Comparison of ENCODE assay signal across 34 cellular contexts in the genomic region with DNA sequence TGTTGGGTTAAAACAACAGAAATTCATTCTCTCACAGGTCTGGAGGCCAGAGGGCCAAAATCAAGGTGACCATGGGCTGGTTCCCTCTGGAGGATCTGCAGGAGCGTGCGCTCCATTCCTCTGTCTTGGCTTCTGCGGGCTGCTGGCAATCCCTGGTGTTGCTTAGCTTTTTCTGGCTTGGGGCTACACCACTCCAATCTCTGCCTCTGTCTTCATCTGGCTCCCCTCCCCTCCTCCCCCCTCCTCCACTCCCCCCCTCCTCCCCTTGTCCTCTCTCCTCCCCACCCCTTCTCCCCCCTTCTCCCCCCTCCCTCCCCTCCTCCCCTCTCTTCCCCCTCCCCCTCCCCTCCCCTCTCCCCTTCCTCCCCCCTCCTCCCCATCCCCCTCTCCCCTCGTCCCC.
"Had no signal": no experiment of that assay in that cellular context is flagged by ENCODE, and none has a peak within 500 bp of the region (broad histone marks: within the 10 kb centered on the region; RNA-seq: fewer than 3 reads in every experiment).

No MANE protein-coding gene starts in this region.

- DNase-seq: activated B cell treated with CpG ODN at 0.5 μM for 24 hours; activated CD4-positive, alpha-beta memory T cell treated with anti-CD3 and anti-CD28 coated beads for 36 hours; activated CD4-positive, alpha-beta T cell treated with anti-CD3 and anti-CD28 coated beads for 4 hours; activated CD4-positive, alpha-beta T cell treated with anti-CD3 and anti-CD28 coated beads, Interleukin-2, amount 10 ng/mL, durations not matched to agents 24 days and 14 days; activated CD4-positive, alpha-beta T cell treated with anti-CD3 and anti-CD28 coated beads, Interleukin-2, amount 50 U/mL, for 1 hour; activated CD4-positive, alpha-beta T cell treated with anti-CD3 and anti-CD28 coated beads, Interleukin-2, amount 50 U/mL, for 4 hours; activated CD4-positive, CD25-positive, alpha-beta regulatory T cell treated with anti-CD3 and anti-CD28 coated beads, Interleukin-2, amount 50 U/mL, for 72 hours; activated CD8-positive, alpha-beta memory T cell treated with anti-CD3 and anti-CD28 coated beads, Interleukin-2, amount 50 U/mL, for 4 hours; activated CD8-positive, alpha-beta T cell treated with anti-CD3 and anti-CD28 coated beads for 36 hours; activated effector memory CD4-positive, alpha-beta T cell treated with anti-CD3 and anti-CD28 coated beads, Interleukin-2, amount 50 U/mL, for 16 hours; activated gamma-delta T cell treated with Interleukin-2 at 50 U/mL for 16 hours; activated naive CD4-positive, alpha-beta T cell; activated naive CD4-positive, alpha-beta T cell treated with anti-CD3 and anti-CD28 coated beads for 36 hours; activated naive CD4-positive, alpha-beta T cell treated with anti-CD3 and anti-CD28 coated beads, Interleukin-2, amount 50 U/mL, for 16 hours; activated naive CD8-positive, alpha-beta T cell treated with anti-CD3 and anti-CD28 coated beads for 36 hours; activated T-cell treated with anti-CD3 and anti-CD28 coated beads for 4 hours; activated T-cell treated with anti-CD3 and anti-CD28 coated beads, Interleukin-2, amount 50 U/mL, for 1 hour; activated T-cell treated with anti-CD3 and anti-CD28 coated beads, Interleukin-2, amount 50 U/mL, for 4 hours; activated T-cell treated with anti-CD3 and anti-CD28 coated beads, Interleukin-2, amount 50 U/mL, for 72 hours; adrenal gland; amniotic stem cell; aorta; body of pancreas; brain microvascular endothelial cell; central memory CD4-positive, alpha-beta T cell; T-helper 1 cell; T-helper 2 cell; T-helper 9 cell had no signal

- ATAC-seq: activated CD8-positive, alpha-beta T cell treated with anti-CD3 and anti-CD28 coated beads for 36 hours; activated naive CD4-positive, alpha-beta T cell treated with anti-CD3 and anti-CD28 coated beads, Interleukin-2, amount 50 U/mL, for 72 hours; activated T-cell treated with anti-CD3 and anti-CD28 coated beads, Interleukin-2, amount 50 U/mL, for 4 hours; activated T-cell treated with anti-CD3 and anti-CD28 coated beads, Interleukin-2, amount 50 U/mL, for 72 hours; activated T-helper 17 cell treated with anti-CD3 and anti-CD28 coated beads, Interleukin-2, amount 50 U/mL, for 72 hours; body of pancreas had no signal

- H3K27ac Mint-ChIP-seq: activated B cell treated with CpG ODN at 0.5 μM for 24 hours; activated CD4-positive, alpha-beta memory T cell treated with anti-CD3 and anti-CD28 coated beads for 36 hours; activated CD4-positive, alpha-beta T cell treated with anti-CD3 and anti-CD28 coated beads, Interleukin-2, amount 10 ng/mL, durations not matched to agents 24 days and 14 days; activated CD8-positive, alpha-beta T cell treated with anti-CD3 and anti-CD28 coated beads for 36 hours; activated naive CD4-positive, alpha-beta T cell treated with anti-CD3 and anti-CD28 coated beads for 36 hours; activated naive CD4-positive, alpha-beta T cell treated with anti-CD3 and anti-CD28 coated beads, Interleukin-2, amount 50 U/mL, for 72 hours; activated naive CD8-positive, alpha-beta T cell treated with anti-CD3 and anti-CD28 coated beads for 36 hours; activated T-cell treated with anti-CD3 and anti-CD28 coated beads, Interleukin-2, amount 50 U/mL, for 72 hours; activated T-helper 1 cell treated with anti-CD3 and anti-CD28 coated beads, Interleukin-12 subunit alpha, Interleukin-12 subunit beta, Interleukin-2, Interleukin-4 antibody, amounts not matched to agents 30 ng/mL and 10 ng/mL and 1 ng/mL, durations not matched to agents 14 hours and 24 hours and 36 hours; activated T-helper 17 cell treated with anti-CD3 and anti-CD28 coated beads, Interleukin-2, amount 50 U/mL, for 72 hours; T-helper 1 cell treated with Interleukin-12 subunit alpha and Interleukin-12 subunit beta and Interleukin-4 antibody, amounts not matched to agents 30 μg/mL and 1 μg/mL, for 36 hours; T-helper 2 cell treated with Interferon-gamma antibody and Interleukin-4, amounts not matched to agents 5 μg/mL and 100 μg/mL, for 36 hours had no signal

- H3K4me3 Mint-ChIP-seq: activated B cell treated with CpG ODN at 0.5 μM for 24 hours; activated CD4-positive, alpha-beta memory T cell treated with anti-CD3 and anti-CD28 coated beads for 36 hours; activated CD4-positive, alpha-beta T cell treated with anti-CD3 and anti-CD28 coated beads, Interleukin-2, amount 10 ng/mL, durations not matched to agents 24 days and 14 days; activated CD8-positive, alpha-beta T cell treated with anti-CD3 and anti-CD28 coated beads for 36 hours; activated naive CD4-positive, alpha-beta T cell treated with anti-CD3 and anti-CD28 coated beads for 36 hours; activated naive CD8-positive, alpha-beta T cell treated with anti-CD3 and anti-CD28 coated beads for 36 hours; activated T-cell treated with anti-CD3 and anti-CD28 coated beads, Interleukin-2, amount 50 U/mL, for 4 hours; activated T-cell treated with anti-CD3 and anti-CD28 coated beads, Interleukin-2, amount 50 U/mL, for 72 hours; activated T-helper 1 cell treated with anti-CD3 and anti-CD28 coated beads, Interleukin-12 subunit alpha, Interleukin-12 subunit beta, Interleukin-2, Interleukin-4 antibody, amounts not matched to agents 30 ng/mL and 10 ng/mL and 1 ng/mL, durations not matched to agents 14 hours and 24 hours and 36 hours; activated T-helper 17 cell treated with anti-CD3 and anti-CD28 coated beads, Interleukin-2, amount 50 U/mL, for 72 hours; T-helper 1 cell treated with Interleukin-12 subunit alpha and Interleukin-12 subunit beta and Interleukin-4 antibody, amounts not matched to agents 30 μg/mL and 1 μg/mL, for 36 hours; T-helper 2 cell treated with Interferon-gamma antibody and Interleukin-4, amounts not matched to agents 5 μg/mL and 100 μg/mL, for 36 hours had no signal

- H3K4me3 ChIP-seq: adrenal gland, body of pancreas, breast epithelium had no signal

- H3K9me3 Mint-ChIP-seq: activated B cell treated with CpG ODN at 0.5 μM for 24 hours; activated CD4-positive, alpha-beta memory T cell treated with anti-CD3 and anti-CD28 coated beads for 36 hours; activated CD4-positive, alpha-beta T cell treated with anti-CD3 and anti-CD28 coated beads, Interleukin-2, amount 10 ng/mL, durations not matched to agents 24 days and 14 days; activated naive CD4-positive, alpha-beta T cell treated with anti-CD3 and anti-CD28 coated beads for 36 hours; activated naive CD8-positive, alpha-beta T cell treated with anti-CD3 and anti-CD28 coated beads for 36 hours; activated T-cell treated with anti-CD3 and anti-CD28 coated beads, Interleukin-2, amount 50 U/mL, for 4 hours; activated T-helper 1 cell treated with anti-CD3 and anti-CD28 coated beads, Interleukin-12 subunit alpha, Interleukin-12 subunit beta, Interleukin-2, Interleukin-4 antibody, amounts not matched to agents 30 ng/mL and 10 ng/mL and 1 ng/mL, durations not matched to agents 14 hours and 24 hours and 36 hours; activated T-helper 17 cell treated with anti-CD3 and anti-CD28 coated beads, Interleukin-2, amount 50 U/mL, for 72 hours; T-helper 1 cell treated with Interleukin-12 subunit alpha and Interleukin-12 subunit beta and Interleukin-4 antibody, amounts not matched to agents 30 μg/mL and 1 μg/mL, for 36 hours; T-helper 2 cell treated with Interferon-gamma antibody and Interleukin-4, amounts not matched to agents 5 μg/mL and 100 μg/mL, for 36 hours had no signal

- H3K4me1 Mint-ChIP-seq: activated B cell treated with CpG ODN at 0.5 μM for 24 hours; activated CD4-positive, alpha-beta T cell treated with anti-CD3 and anti-CD28 coated beads, Interleukin-2, amount 10 ng/mL, durations not matched to agents 24 days and 14 days; activated naive CD8-positive, alpha-beta T cell treated with anti-CD3 and anti-CD28 coated beads for 36 hours; activated T-helper 17 cell treated with anti-CD3 and anti-CD28 coated beads, Interleukin-2, amount 50 U/mL, for 72 hours had no signal

- H3K27me3 Mint-ChIP-seq: activated CD4-positive, alpha-beta T cell treated with anti-CD3 and anti-CD28 coated beads, Interleukin-2, amount 10 ng/mL, durations not matched to agents 24 days and 14 days; activated T-helper 17 cell treated with anti-CD3 and anti-CD28 coated beads, Interleukin-2, amount 50 U/mL, for 72 hours had no signal
